ENCODE assay signal across 10 cellular contexts in the genomic region with DNA sequence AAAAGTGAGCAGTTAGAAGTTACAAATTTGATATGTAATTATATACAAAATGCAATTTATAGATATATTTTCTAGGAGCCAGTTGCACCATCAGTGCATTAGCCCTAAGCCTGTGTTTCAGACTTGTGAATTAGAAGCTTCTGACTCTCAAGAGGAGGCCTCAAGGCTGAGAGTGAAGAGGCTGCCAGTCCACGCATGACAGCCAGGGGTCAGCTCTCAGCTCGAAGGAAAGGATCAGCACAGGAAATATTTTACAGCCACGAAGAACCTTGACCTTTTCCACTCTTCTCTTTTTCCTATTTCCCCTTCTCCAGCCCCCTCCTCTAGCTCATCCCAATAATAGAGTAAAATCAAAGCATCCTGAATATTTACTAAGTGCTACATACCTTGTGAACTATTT.
A peak's percentile ranks its signal among the peaks of the same experiment; 100 is the strongest.
DNase-seq lines count a peak whose midpoint lies in the region; ATAC-seq and TF ChIP-seq lines count a peak whose summit lies in the region.
"Had no signal": no experiment of that assay in that cellular context is flagged by ENCODE, and none has a peak within 500 bp of the region (broad histone marks: within the 10 kb centered on the region; RNA-seq: fewer than 3 reads in every experiment).

No MANE protein-coding gene starts in this region.

- H3F3A ChIP-seq in PC-9 (ENCODE audit: insufficient read depth, low read depth): no peaks in the 10 kb centered on the region
- no peaks in the 10 kb centered on the region for H3F3A ChIP-seq in smooth muscle cell (ENCODE audit: low read depth)

- H3K9ac ChIP-seq in smooth muscle cell (ENCODE audit: low read depth): no peak overlapping the region

- H2AFZ ChIP-seq in PC-9 (no peak overlapping the region), smooth muscle cell (ENCODE audit: low read depth) (no peak overlapping the region)

- ATAC-seq in HG03439 (IDR thresholded peaks at IDR 0.05; ENCODE audit: unreplicated experiment): no peak

- CTCF ChIA-PET in PC-9 (lab: Charles Lee): no interaction called here

- H3K4me3 ChIP-seq in PC-9 (no peak overlapping the region), fibroblast of villous mesenchyme (ENCODE audit: low read depth, low read length) (no peak overlapping the region), smooth muscle cell (no peak overlapping the region)

- no TSS peak for BruUV-seq in PC-9 (replicated peaks; lab: Mats Ljungman, UMichigan)

- POLR2A ChIA-PET in PC-9 (lab: Charles Lee; ENCODE audit: unreplicated experiment): no interaction called here

- H3K9me3 ChIP-seq in PC-9 (ENCODE audit: insufficient read depth, low read depth) (no peaks in the 10 kb centered on the region), smooth muscle cell (replicated peaks; ENCODE audit: low read depth) (no peaks in the 10 kb centered on the region)

- H3K4me2 ChIP-seq in PC-9 (no peak overlapping the region), smooth muscle cell (no peak overlapping the region)

- no peaks in the 10 kb centered on the region for H3K36me3 ChIP-seq in PC-9 (ENCODE audit: low read depth)
- no peaks in the 10 kb centered on the region for H3K36me3 ChIP-seq in smooth muscle cell (ENCODE audit: low read depth)

- peak; percentile 25; the same call in 1 of the 2 replicates for TF ChIP-seq CTCF in PC-9 (conservative IDR thresholded peaks at IDR 0.05)
- peak; percentile 76 for TF ChIP-seq CTCF in fibroblast of villous mesenchyme (IDR thresholded peaks at IDR 0.05; ENCODE audit: insufficient read depth, low read depth, low read length)
- peak; percentile 46 for TF ChIP-seq CTCF in smooth muscle cell (IDR thresholded peaks at IDR 0.05; ENCODE audit: borderline replicate concordance, insufficient read depth, poor library complexity, severe bottlenecking)

- H4K20me1 ChIP-seq in PC-9 (ENCODE audit: insufficient read depth) (no peaks in the 10 kb centered on the region), smooth muscle cell (ENCODE audit: low read depth) (no peaks in the 10 kb centered on the region)

- WGBS in smooth muscle cell (ENCODE audit: low lambda C conversion rate): 33% methylated on average over 3 of the region's 3 CpGs

- intact Hi-C loops in PC-9 (cut with micrococcal nuclease; ENCODE audit: unreplicated experiment): no loop called here

- no peaks in the 10 kb centered on the region for H3K4me1 ChIP-seq in PC-9 (replicated peaks; ENCODE audit: insufficient read depth)
- H3K4me1 ChIP-seq in smooth muscle cell (ENCODE audit: low read depth): peaks cover 2% of the 10 kb centered on the region

- H3K79me2 ChIP-seq in PC-9 (ENCODE audit: low read depth) (no peaks in the 10 kb centered on the region), smooth muscle cell (ENCODE audit: low read depth) (no peaks in the 10 kb centered on the region)

- H3K27ac ChIP-seq in PC-9 (no peak overlapping the region), smooth muscle cell (ENCODE audit: low read depth) (no peak overlapping the region)

- H3K27me3 ChIP-seq in PC-9 (ENCODE audit: insufficient read depth, low read depth) (no peaks in the 10 kb centered on the region; the same call in 1 of the 2 replicates), smooth muscle cell (ENCODE audit: low read depth) (no peaks in the 10 kb centered on the region)

- peak; percentile 0 for DNase-seq in DMS 273 (lab: John Stamatoyannopoulos, UW; ENCODE audit: unreplicated experiment)
- DNase-seq in DMS 273 treated with DMSO at 0.1 percent for 48 hours (lab: John Stamatoyannopoulos, UW): no peak
- no peak for DNase-seq in PC-9
- DNase-seq in fibroblast of villous mesenchyme (ENCODE audit: low read depth): peak; percentile 36
- no peak for DNase-seq in smooth muscle cell (lab: John Stamatoyannopoulos, UW; ENCODE audit: unreplicated experiment)
- no peak for DNase-seq in hippocampal formation (lab: John Stamatoyannopoulos, UW)
- no peak for DNase-seq in midbrain (lab: John Stamatoyannopoulos, UW)
- DNase-seq: activated CD8-positive, alpha-beta memory T cell treated with anti-CD3 and anti-CD28 coated beads, Interleukin-2, amount 50 U/mL, for 48 hours; effector CD4-positive, alpha-beta T cell had no signal

- H3K9me2 ChIP-seq in PC-9 (ENCODE audit: insufficient read depth): no peaks in the 10 kb centered on the region

Comparison
In these comparisons a context has a peak if more than half of its experiments do, and no peak if none do; other contexts are left out.
1. DNase-seq: peak in DMS 273 (single experiment) and fibroblast of villous mesenchyme (single experiment); none in DMS 273 treated with DMSO at 0.1 percent for 48 hours (single experiment), PC-9 (0 of 2), smooth muscle cell (single experiment), hippocampal formation (0 of 2) and midbrain (single experiment).
2. CTCF ChIP-seq: peak in every context shown above with its lines; median percentile 76 in fibroblast of villous mesenchyme; 46 in smooth muscle cell; 25 in PC-9.